ENCODE assay signal across 2 cellular contexts in the genomic region with DNA sequence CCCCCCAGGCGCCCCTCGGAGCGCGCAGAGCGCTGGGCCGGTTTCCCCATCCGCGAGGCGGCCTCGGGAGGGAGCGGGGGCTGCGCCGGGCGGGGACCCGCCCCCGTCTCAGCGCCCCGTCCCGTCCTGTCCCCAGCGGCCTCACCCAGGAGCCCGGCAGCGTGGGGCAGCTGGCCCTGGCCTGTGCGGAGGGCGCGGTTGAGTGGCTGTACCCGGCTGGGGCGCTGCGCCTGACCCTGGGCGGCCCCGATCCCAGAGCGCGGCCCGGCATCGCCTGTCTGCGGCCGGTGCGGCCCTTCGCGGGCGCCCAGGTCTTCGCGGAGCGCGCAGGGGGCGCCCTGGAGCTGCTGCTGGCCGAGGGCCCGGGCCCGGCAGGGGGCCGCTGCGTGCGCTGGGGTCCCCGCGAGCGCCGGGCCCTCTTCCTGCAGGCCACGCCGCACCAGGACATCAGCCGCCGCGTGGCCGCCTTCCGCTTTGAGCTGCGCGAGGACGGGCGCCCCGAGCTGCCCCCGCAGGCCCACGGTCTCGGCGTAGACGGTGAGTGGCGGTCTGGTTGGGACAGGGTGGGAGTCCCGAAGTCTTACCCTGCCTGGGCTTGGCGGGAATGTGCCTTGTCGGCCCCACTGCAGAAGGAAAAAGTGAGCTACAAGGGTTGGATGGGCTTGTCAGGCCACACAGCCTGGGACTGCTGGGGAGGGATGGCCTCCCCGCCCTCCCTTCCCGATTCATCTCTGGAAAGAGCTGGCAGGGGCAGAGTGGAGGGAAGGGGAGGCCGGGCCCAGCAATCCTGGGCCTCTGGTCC.
TF ChIP-seq lines count a peak whose summit lies in the region.

No MANE protein-coding gene starts in this region.

TF ChIP-seq in H1, 55 proteins besides CTCF, POLR2A, EP300 and RAD21:
- TF ChIP-seq BRCA1 (IDR thresholded peaks at IDR 0.05; ENCODE audit: low read depth, low read length) (no peak), BACH1 (IDR thresholded peaks at IDR 0.05; ENCODE audit: low read length) (no peak), TAF7 (optimal IDR thresholded peaks at IDR 0.05; ENCODE audit: borderline replicate concordance, low read depth, low read length) (no peak), RXRA (IDR thresholded peaks at IDR 0.05; ENCODE audit: insufficient read depth, low read depth, low read length) (no peak), NRF1 (IDR thresholded peaks at IDR 0.05; ENCODE audit: low read depth, low read length) (no peak), TEAD4 (IDR thresholded peaks at IDR 0.05; ENCODE audit: low read depth, low read length) (no peak), RBBP5 (IDR thresholded peaks at IDR 0.05; ENCODE audit: borderline replicate concordance, low read depth, low read length) (no peak), SIX5 (IDR thresholded peaks at IDR 0.05; ENCODE audit: low read depth, low read length) (no peak), KDM4A (IDR thresholded peaks at IDR 0.05; ENCODE audit: low read depth, low read length, severe bottlenecking) (no peak), SIRT6 (IDR thresholded peaks at IDR 0.05; ENCODE audit: low read length) (no peak), CBX8 (IDR thresholded peaks at IDR 0.05; ENCODE audit: borderline replicate concordance, low read depth, low read length) (no peak), HDAC6 (IDR thresholded peaks at IDR 0.05; ENCODE audit: low read depth, low read length) (no peak), SUZ12 (IDR thresholded peaks at IDR 0.05; ENCODE audit: low read length) (0 out of 2 replicates have a peak, but pooled peaks have one; percentile 43), JUND (IDR thresholded peaks at IDR 0.05; ENCODE audit: low read length) (no peak), EZH2 (IDR thresholded peaks at IDR 0.05; ENCODE audit: low read depth, low read length, severe bottlenecking) (no peak)
- TF ChIP-seq, protein P1, sequence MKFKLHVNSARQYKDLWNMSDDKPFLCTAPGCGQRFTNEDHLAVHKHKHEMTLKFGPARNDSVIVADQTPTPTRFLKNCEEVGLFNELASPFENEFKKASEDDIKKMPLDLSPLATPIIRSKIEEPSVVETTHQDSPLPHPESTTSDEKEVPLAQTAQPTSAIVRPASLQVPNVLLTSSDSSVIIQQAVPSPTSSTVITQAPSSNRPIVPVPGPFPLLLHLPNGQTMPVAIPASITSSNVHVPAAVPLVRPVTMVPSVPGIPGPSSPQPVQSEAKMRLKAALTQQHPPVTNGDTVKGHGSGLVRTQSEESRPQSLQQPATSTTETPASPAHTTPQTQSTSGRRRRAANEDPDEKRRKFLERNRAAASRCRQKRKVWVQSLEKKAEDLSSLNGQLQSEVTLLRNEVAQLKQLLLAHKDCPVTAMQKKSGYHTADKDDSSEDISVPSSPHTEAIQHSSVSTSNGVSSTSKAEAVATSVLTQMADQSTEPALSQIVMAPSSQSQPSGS (IDR thresholded peaks at IDR 0.05; ENCODE audit: low read length) = no peak
- TF ChIP-seq, protein P2, sequence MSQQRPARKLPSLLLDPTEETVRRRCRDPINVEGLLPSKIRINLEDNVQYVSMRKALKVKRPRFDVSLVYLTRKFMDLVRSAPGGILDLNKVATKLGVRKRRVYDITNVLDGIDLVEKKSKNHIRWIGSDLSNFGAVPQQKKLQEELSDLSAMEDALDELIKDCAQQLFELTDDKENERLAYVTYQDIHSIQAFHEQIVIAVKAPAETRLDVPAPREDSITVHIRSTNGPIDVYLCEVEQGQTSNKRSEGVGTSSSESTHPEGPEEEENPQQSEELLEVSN (IDR thresholded peaks at IDR 0.05) = peak; percentile 27; the same call in 1 of the 2 replicates
- TF ChIP-seq, protein P3, sequence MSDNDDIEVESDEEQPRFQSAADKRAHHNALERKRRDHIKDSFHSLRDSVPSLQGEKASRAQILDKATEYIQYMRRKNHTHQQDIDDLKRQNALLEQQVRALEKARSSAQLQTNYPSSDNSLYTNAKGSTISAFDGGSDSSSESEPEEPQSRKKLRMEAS (IDR thresholded peaks at IDR 0.05) = peak; percentile 30; the same call in 1 of the 2 replicates

TF ChIP-seq in neural cell, 6 proteins besides CTCF, POLR2A, EP300 and RAD21:
- TF ChIP-seq REST (IDR thresholded peaks at IDR 0.05; ENCODE audit: borderline replicate concordance) (no peak), SMC3 (conservative IDR thresholded peaks at IDR 0.05; ENCODE audit: poor library complexity) (no peak), MXI1 (conservative IDR thresholded peaks at IDR 0.05; ENCODE audit: poor library complexity, severe bottlenecking) (no peak), POLR2AphosphoS5 (IDR thresholded peaks at IDR 0.05) (no peak), TAF1 (IDR thresholded peaks at IDR 0.05; ENCODE audit: low read depth) (no peak)
